In the genomic region with DNA sequence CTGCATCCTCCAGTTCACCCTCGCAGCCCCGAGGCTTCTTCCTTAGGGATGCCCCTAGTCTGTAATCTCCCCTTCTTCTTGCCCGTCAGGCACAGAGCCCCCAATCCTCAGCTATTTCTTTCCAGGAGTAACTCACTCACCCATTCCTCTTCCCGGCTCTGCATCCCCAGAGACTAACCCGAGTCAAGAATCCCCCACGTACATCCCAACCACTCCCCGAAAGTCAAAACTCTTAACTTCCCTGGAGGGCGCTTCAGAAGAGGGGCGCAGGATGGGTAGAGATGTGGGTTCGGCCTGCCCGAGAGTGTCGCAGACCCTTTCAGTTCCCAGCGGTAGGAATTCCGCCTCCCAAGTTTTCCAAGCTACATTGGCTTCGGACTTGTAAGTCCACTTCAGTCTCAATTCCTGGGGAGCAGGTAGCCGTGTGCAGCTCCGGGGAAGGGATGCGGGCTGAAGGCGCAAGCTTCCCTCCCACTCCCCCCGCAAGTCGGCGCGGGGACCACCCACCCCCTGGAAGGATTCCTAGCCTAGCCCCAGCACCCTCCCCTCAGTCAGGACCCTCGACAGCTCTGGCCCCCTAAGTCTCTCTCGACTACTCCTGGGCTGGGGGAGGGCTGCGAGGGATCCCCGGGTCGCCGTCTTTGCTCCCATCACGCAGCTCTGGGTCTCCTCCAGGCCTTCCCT, we compare ENCODE assay signal across 8 cellular contexts. TPM values are rescaled to one million over a fixed set of nuclear protein-coding genes. Genes with fewer than 3 reads are reported as not detected.
A peak's percentile ranks its signal among the peaks of the same experiment; 100 is the strongest.
DNase-seq lines count a peak whose midpoint lies in the region; ATAC-seq and TF ChIP-seq lines count a peak whose summit lies in the region.

No MANE protein-coding gene starts in this region.

- intact Hi-C loops in activated B cell treated with CpG ODN at 0.5 μM for 24 hours (cut with micrococcal nuclease), result loop anchor here (2.0 to 5.0 kb wide), 2 partner anchors 21 to 1633 kb away; no protein-coding TSS in a partner anchor

- no peaks in the 10 kb centered on the region for H3K9me3 Mint-ChIP-seq in T-helper 1 cell treated with Interleukin-12 subunit alpha and Interleukin-12 subunit beta and Interleukin-4 antibody, amounts not matched to agents 30 μg/mL and 1 μg/mL, for 36 hours
- H3K9me3 Mint-ChIP-seq in activated B cell treated with CpG ODN at 0.5 μM for 24 hours, result no peaks in the 10 kb centered on the region
- H3K9me3 Mint-ChIP-seq in stimulated activated effector memory CD8-positive, alpha-beta T cell treated with anti-CD3 and anti-CD28 coated beads, Interleukin-12 subunit alpha, Interleukin-12 subunit beta, amount 100 ng/mL, for 72 hours, result no peaks in the 10 kb centered on the region
- H3K9me3 Mint-ChIP-seq in activated CD4-positive, alpha-beta T cell treated with anti-CD3 and anti-CD28 coated beads, Interleukin-2, amount 10 ng/mL, durations not matched to agents 7 days and 5 days, result no peaks in the 10 kb centered on the region

- H3K79me2 ChIP-seq in hepatocyte, result peaks cover 17% of the 10 kb centered on the region

- no peaks in the 10 kb centered on the region for H3K9me3 ChIP-seq in hepatocyte (ENCODE audit: low read depth)
- no peaks in the 10 kb centered on the region for H3K9me3 ChIP-seq in effector memory CD4-positive, alpha-beta T cell (ENCODE audit: control insufficient read depth, low read length)

- peaks cover 12% of the 10 kb centered on the region for H3K4me1 ChIP-seq in hepatocyte (ENCODE audit: insufficient read depth)
- H3K4me1 ChIP-seq in effector memory CD4-positive, alpha-beta T cell (ENCODE audit: control insufficient read depth, insufficient read depth, low read length, poor library complexity, severe bottlenecking), result peaks cover 19% of the 10 kb centered on the region

- DNase-seq in T-helper 1 cell, result no peak
- DNase-seq in activated B cell treated with CpG ODN at 0.5 μM for 24 hours, result no peak
- peak; percentile 38 for DNase-seq in hepatocyte (ENCODE audit: low spot score)
- DNase-seq in stimulated activated effector memory CD8-positive, alpha-beta T cell treated with anti-CD3 and anti-CD28 coated beads, Interleukin-12 subunit alpha, Interleukin-12 subunit beta, amount 100 ng/mL, for 72 hours (ENCODE audit: low spot score in 2 of 2), result no peak
- no peak for DNase-seq in effector memory CD4-positive, alpha-beta T cell
- no peak for DNase-seq in activated CD4-positive, alpha-beta T cell treated with anti-CD3 and anti-CD28 coated beads, Interleukin-2, amount 10 ng/mL, durations not matched to agents 7 days and 5 days

- H2AFZ ChIP-seq in hepatocyte, result peak overlapping the region; percentile 42

- POLR2A ChIA-PET in activated B cell treated with CpG ODN at 0.5 μM for 24 hours (lab: Charles Lee), result no interaction called here
- POLR2A ChIA-PET in activated CD4-positive, alpha-beta T cell treated with anti-CD3 and anti-CD28 coated beads, Interleukin-2, amount 10 ng/mL, durations not matched to agents 7 days and 5 days (lab: Charles Lee), result no interaction called here

- no peak for TF ChIP-seq CTCF in activated B cell treated with CpG ODN at 0.5 μM for 24 hours (IDR thresholded peaks at IDR 0.05)
- TF ChIP-seq CTCF in hepatocyte (IDR thresholded peaks at IDR 0.05; ENCODE audit: poor library complexity), result no peak

- peaks cover 25% of the 10 kb centered on the region for H3K27me3 ChIP-seq in hepatocyte
- peaks cover 30% of the 10 kb centered on the region for H3K27me3 ChIP-seq in effector memory CD4-positive, alpha-beta T cell (replicated peaks; ENCODE audit: control insufficient read depth, insufficient read depth, low read length, poor library complexity, severe bottlenecking)

- H4K20me1 ChIP-seq in hepatocyte (ENCODE audit: insufficient read depth, poor library complexity, severe bottlenecking), result no peaks in the 10 kb centered on the region

- ATAC-seq in activated B cell treated with CpG ODN at 0.5 μM for 24 hours (ENCODE audit: low read depth) (no peak), GM19463 (IDR thresholded peaks at IDR 0.05; ENCODE audit: unreplicated experiment) (no peak)
- no peak for ATAC-seq in stimulated activated effector memory CD8-positive, alpha-beta T cell treated with anti-CD3 and anti-CD28 coated beads, Interleukin-12 subunit alpha, Interleukin-12 subunit beta, amount 100 ng/mL, for 72 hours

- H3K36me3 Mint-ChIP-seq in T-helper 1 cell treated with Interleukin-12 subunit alpha and Interleukin-12 subunit beta and Interleukin-4 antibody, amounts not matched to agents 30 μg/mL and 1 μg/mL, for 36 hours (ENCODE audit: low read depth), result no peaks in the 10 kb centered on the region
- H3K36me3 Mint-ChIP-seq in activated B cell treated with CpG ODN at 0.5 μM for 24 hours (ENCODE audit: low read depth), result no peaks in the 10 kb centered on the region
- H3K36me3 Mint-ChIP-seq in stimulated activated effector memory CD8-positive, alpha-beta T cell treated with anti-CD3 and anti-CD28 coated beads, Interleukin-12 subunit alpha, Interleukin-12 subunit beta, amount 100 ng/mL, for 72 hours, result no peaks in the 10 kb centered on the region
- no peaks in the 10 kb centered on the region for H3K36me3 Mint-ChIP-seq in activated CD4-positive, alpha-beta T cell treated with anti-CD3 and anti-CD28 coated beads, Interleukin-2, amount 10 ng/mL, durations not matched to agents 7 days and 5 days (ENCODE audit: low read depth)

- peak overlapping the region; percentile 71 for H3K4me3 ChIP-seq in hepatocyte
- H3K4me3 ChIP-seq in effector memory CD4-positive, alpha-beta T cell (ENCODE audit: insufficient read depth, low read depth, low read length, poor library complexity, severe bottlenecking), result no peak overlapping the region

- no peaks in the 10 kb centered on the region for H3K9me2 ChIP-seq in hepatocyte (replicated peaks; ENCODE audit: insufficient read depth)

- CTCF ChIA-PET in activated B cell treated with CpG ODN at 0.5 μM for 24 hours (lab: Charles Lee), result interaction anchor here (1.0 to 3.4 kb wide), 4 partner anchors 12 to 975 kb away, joined by 3 to 50 read pairs (median 5); no protein-coding TSS in a partner anchor
- CTCF ChIA-PET in activated CD4-positive, alpha-beta T cell treated with anti-CD3 and anti-CD28 coated beads, Interleukin-2, amount 10 ng/mL, durations not matched to agents 7 days and 5 days (lab: Charles Lee), result interaction anchor here (0.7 to 1.0 kb wide), 6 partner anchors 11 to 831 kb away, joined by 3 to 7 read pairs (median 4); no protein-coding TSS in a partner anchor

- H3K4me1 Mint-ChIP-seq in T-helper 1 cell treated with Interleukin-12 subunit alpha and Interleukin-12 subunit beta and Interleukin-4 antibody, amounts not matched to agents 30 μg/mL and 1 μg/mL, for 36 hours (ENCODE audit: low read depth), result peaks cover 16% of the 10 kb centered on the region
- peaks cover 27% of the 10 kb centered on the region for H3K4me1 Mint-ChIP-seq in activated B cell treated with CpG ODN at 0.5 μM for 24 hours
- H3K4me1 Mint-ChIP-seq in stimulated activated effector memory CD8-positive, alpha-beta T cell treated with anti-CD3 and anti-CD28 coated beads, Interleukin-12 subunit alpha, Interleukin-12 subunit beta, amount 100 ng/mL, for 72 hours, result peaks cover 29% of the 10 kb centered on the region
- H3K4me1 Mint-ChIP-seq in activated CD4-positive, alpha-beta T cell treated with anti-CD3 and anti-CD28 coated beads, Interleukin-2, amount 10 ng/mL, durations not matched to agents 7 days and 5 days, result peaks cover 18% of the 10 kb centered on the region

- under 1% methylated on average over 25 of the region's 30 CpGs for WGBS in hepatocyte (ENCODE audit: low lambda C conversion rate, missing lambda C conversion rate)

- H3K36me3 ChIP-seq in hepatocyte (replicated peaks; ENCODE audit: insufficient read depth, low read depth), result no peaks in the 10 kb centered on the region
- H3K36me3 ChIP-seq in effector memory CD4-positive, alpha-beta T cell (ENCODE audit: control insufficient read depth, insufficient read depth, low read length), result no peaks in the 10 kb centered on the region

- peaks cover 70% of the 10 kb centered on the region for H3K27me3 Mint-ChIP-seq in T-helper 1 cell treated with Interleukin-12 subunit alpha and Interleukin-12 subunit beta and Interleukin-4 antibody, amounts not matched to agents 30 μg/mL and 1 μg/mL, for 36 hours (ENCODE audit: low read depth)
- peaks cover 46% of the 10 kb centered on the region for H3K27me3 Mint-ChIP-seq in activated B cell treated with CpG ODN at 0.5 μM for 24 hours
- H3K27me3 Mint-ChIP-seq in activated CD4-positive, alpha-beta T cell treated with anti-CD3 and anti-CD28 coated beads, Interleukin-2, amount 10 ng/mL, durations not matched to agents 7 days and 5 days, result peaks cover 71% of the 10 kb centered on the region

- peak overlapping the region; percentile 94 for H3K4me2 ChIP-seq in hepatocyte

- H3K27ac ChIP-seq in hepatocyte, result peak overlapping the region; percentile 42
- no peak overlapping the region for H3K27ac ChIP-seq in effector memory CD4-positive, alpha-beta T cell (ENCODE audit: insufficient read depth, low read length, poor library complexity, severe bottlenecking)

- no peak overlapping the region for H3K27ac Mint-ChIP-seq in T-helper 1 cell treated with Interleukin-12 subunit alpha and Interleukin-12 subunit beta and Interleukin-4 antibody, amounts not matched to agents 30 μg/mL and 1 μg/mL, for 36 hours
- no peak overlapping the region for H3K27ac Mint-ChIP-seq in activated B cell treated with CpG ODN at 0.5 μM for 24 hours
- no peak overlapping the region for H3K27ac Mint-ChIP-seq in stimulated activated effector memory CD8-positive, alpha-beta T cell treated with anti-CD3 and anti-CD28 coated beads, Interleukin-12 subunit alpha, Interleukin-12 subunit beta, amount 100 ng/mL, for 72 hours
- no peak overlapping the region for H3K27ac Mint-ChIP-seq in activated CD4-positive, alpha-beta T cell treated with anti-CD3 and anti-CD28 coated beads, Interleukin-2, amount 10 ng/mL, durations not matched to agents 7 days and 5 days

- peak overlapping the region; percentile 17 for H3K4me3 Mint-ChIP-seq in T-helper 1 cell treated with Interleukin-12 subunit alpha and Interleukin-12 subunit beta and Interleukin-4 antibody, amounts not matched to agents 30 μg/mL and 1 μg/mL, for 36 hours
- H3K4me3 Mint-ChIP-seq in activated B cell treated with CpG ODN at 0.5 μM for 24 hours, result peak overlapping the region; percentile 62
- H3K4me3 Mint-ChIP-seq in stimulated activated effector memory CD8-positive, alpha-beta T cell treated with anti-CD3 and anti-CD28 coated beads, Interleukin-12 subunit alpha, Interleukin-12 subunit beta, amount 100 ng/mL, for 72 hours, result peak overlapping the region; percentile 42
- no peak overlapping the region for H3K4me3 Mint-ChIP-seq in activated CD4-positive, alpha-beta T cell treated with anti-CD3 and anti-CD28 coated beads, Interleukin-2, amount 10 ng/mL, durations not matched to agents 7 days and 5 days

RNA-seq across cellular contexts. Expression of gene BDNF, which starts 0.9 kb away (rescaled TPM):
- total RNA-seq in activated B cell treated with CpG ODN at 0.5 μM for 24 hours (not detected in 2 replicates), hepatocyte (8.8 and 9.0 TPM in 2 replicates)
- polyA plus RNA-seq in hepatocyte, result 4.9 and 7.8 TPM in 2 replicates
- total RNA-seq in activated CD4-positive, alpha-beta T cell treated with anti-CD3 and anti-CD28 coated beads, Interleukin-2, amount 10 ng/mL, durations not matched to agents 7 days and 5 days, result not detected
